In the genomic region with DNA sequence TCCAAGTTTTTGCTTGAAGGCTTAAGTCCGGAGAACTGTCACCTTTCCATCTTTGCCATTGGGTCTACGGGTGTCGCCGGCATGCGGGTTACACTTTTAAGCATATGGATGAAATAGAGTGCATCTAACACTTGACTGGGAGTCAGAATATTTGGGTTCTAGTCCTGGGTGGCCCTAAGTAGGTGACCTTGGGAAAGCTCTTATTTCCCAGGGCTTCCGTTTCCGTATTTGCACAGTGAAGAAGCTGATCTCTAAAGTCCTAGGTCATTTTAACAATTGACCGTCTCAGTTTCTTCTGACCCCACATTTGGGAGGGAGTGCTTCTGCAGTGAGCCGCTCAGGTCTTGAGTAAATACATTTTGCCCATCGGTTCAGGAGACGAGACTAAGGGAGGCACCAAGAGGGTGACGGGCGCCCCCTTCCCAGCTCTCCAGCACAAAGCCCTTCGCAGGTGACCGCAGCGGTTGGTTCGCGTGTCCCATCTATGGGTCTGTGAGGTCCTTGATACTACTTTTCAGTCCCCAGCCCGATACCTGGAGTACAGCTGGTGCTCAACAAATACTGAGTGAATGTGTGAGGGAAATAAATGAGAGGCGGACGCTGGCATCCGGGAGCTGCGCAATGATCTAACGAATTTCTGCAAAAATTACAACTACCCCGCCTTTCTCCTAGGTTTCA, we compare ENCODE assay signal across 8 cellular contexts. TPM values are rescaled to one million over a fixed set of nuclear protein-coding genes. Genes with fewer than 3 reads are reported as not detected.
A peak's percentile ranks its signal among the peaks of the same experiment; 100 is the strongest.
DNase-seq lines count a peak whose midpoint lies in the region; ATAC-seq and TF ChIP-seq lines count a peak whose summit lies in the region.

No MANE protein-coding gene starts in this region.

- CTCF ChIA-PET in CD8-positive, alpha-beta T cell (lab: Charles Lee), result interaction anchor here (0.9 to 2.3 kb wide), 8 partner anchors 14 to 348 kb away, joined by 3 to 6 read pairs (median 4); partner anchors contain the start of genes SNRPC and TAF11
- CTCF ChIA-PET in RWPE1 (lab: Yijun Ruan, JAX), result interaction anchor here (0.6 to 1.4 kb wide), 5 partner anchors 8 to 629 kb away, joined by 3 to 9 read pairs (median 4); no protein-coding TSS in a partner anchor

- H3K9me3 Mint-ChIP-seq in CD8-positive, alpha-beta T cell, result no peaks in the 10 kb centered on the region
- H3K9me3 Mint-ChIP-seq in activated naive CD8-positive, alpha-beta T cell treated with anti-CD3 and anti-CD28 coated beads, Interleukin-2, amount 10 ng/mL, durations not matched to agents 7 days and 5 days, result no peaks in the 10 kb centered on the region

- H3K36me3 Mint-ChIP-seq in CD8-positive, alpha-beta T cell, result peaks cover 9% of the 10 kb centered on the region
- H3K36me3 Mint-ChIP-seq in activated naive CD8-positive, alpha-beta T cell treated with anti-CD3 and anti-CD28 coated beads, Interleukin-2, amount 10 ng/mL, durations not matched to agents 7 days and 5 days, result no peaks in the 10 kb centered on the region

- intact Hi-C loops in CD8-positive, alpha-beta T cell (cut with DNase I, micrococcal nuclease), result loop anchor here (1.0 to 5.0 kb wide), 7 partner anchors 34 to 1651 kb away; partner anchors contain the start of genes ANKS1A (in 1 of the 2), ILRUN (in 1 of the 2), KCTD20 (in 1 of the 2) and PXT1 (in 1 of the 2)
- intact Hi-C loops in left cardiac atrium (cut with DNase I) (no loop called here), posterior cingulate gyrus (cut with DNase I) (loop anchor here (5.0 kb wide), 1 partner anchor 34 kb away; the partner anchor contains the start of gene SNRPC)

- no peaks in the 10 kb centered on the region for H3K36me3 ChIP-seq in CD8-positive, alpha-beta T cell (ENCODE audit: insufficient read depth, low read length)

- H3K4me3 ChIP-seq in CD8-positive, alpha-beta T cell (ENCODE audit: low read depth, low read length), result peak overlapping the region; percentile 95

- H3K27me3 Mint-ChIP-seq in CD8-positive, alpha-beta T cell (ENCODE audit: low read depth), result no peaks in the 10 kb centered on the region
- no peaks in the 10 kb centered on the region for H3K27me3 Mint-ChIP-seq in activated naive CD8-positive, alpha-beta T cell treated with anti-CD3 and anti-CD28 coated beads, Interleukin-2, amount 10 ng/mL, durations not matched to agents 7 days and 5 days

- peak overlapping the region; percentile 99 for H3K4me3 Mint-ChIP-seq in CD8-positive, alpha-beta T cell
- peak overlapping the region; percentile 87 for H3K4me3 Mint-ChIP-seq in activated naive CD8-positive, alpha-beta T cell treated with anti-CD3 and anti-CD28 coated beads, Interleukin-2, amount 10 ng/mL, durations not matched to agents 7 days and 5 days

- peak in 5 of 7 experiments; percentile 27 to 70 (median 46) for DNase-seq in CD8-positive, alpha-beta T cell
- DNase-seq in RWPE1 (ENCODE audit: low spot score) (no peak), left cardiac atrium (peak; percentile 41), posterior cingulate gyrus (peak; percentile 35 to 94 (median 67))
- DNase-seq in activated naive CD8-positive, alpha-beta T cell treated with anti-CD3 and anti-CD28 coated beads, Interleukin-2, amount 10 ng/mL, durations not matched to agents 7 days and 5 days, result no peak

- ATAC-seq in CD8-positive, alpha-beta T cell, result peak; percentile 22
- ATAC-seq in GM19351 (IDR thresholded peaks at IDR 0.05; ENCODE audit: unreplicated experiment) (peak; percentile 32), HG03520 (IDR thresholded peaks at IDR 0.05; ENCODE audit: unreplicated experiment) (peak; percentile 21), left cardiac atrium (peak; percentile 40 to 46), GM18870 (IDR thresholded peaks at IDR 0.05; ENCODE audit: unreplicated experiment) (no peak)
- peak; percentile 17 for ATAC-seq in activated naive CD8-positive, alpha-beta T cell treated with anti-CD3 and anti-CD28 coated beads, Interleukin-2, amount 10 ng/mL, durations not matched to agents 7 days and 5 days (ENCODE audit: low read depth)

- POLR2A ChIA-PET in CD8-positive, alpha-beta T cell (lab: Charles Lee), result interaction anchor here (0.6 to 2.5 kb wide), 16 partner anchors 8 to 567 kb away, joined by 3 to 21 read pairs (median 5); partner anchors contain the start of genes ANKS1A, ILRUN, SNRPC and TAF11
- POLR2A ChIA-PET in RWPE1 (lab: Yijun Ruan, JAX; ENCODE audit: low non-redundant PET), result interaction anchor here (1.2 kb wide), 1 partner anchor 46 kb away, joined by 4 read pairs; no protein-coding TSS in a partner anchor
- POLR2A ChIA-PET in activated naive CD8-positive, alpha-beta T cell treated with anti-CD3 and anti-CD28 coated beads, Interleukin-2, amount 10 ng/mL, durations not matched to agents 7 days and 5 days (lab: Charles Lee), result interaction anchor here (0.6 to 3.1 kb wide), 11 partner anchors 13 to 366 kb away, joined by 3 to 36 read pairs (median 5); partner anchors contain the start of genes ANKS1A, ILRUN, RPS10 and SNRPC

- H3K27me3 ChIP-seq in CD8-positive, alpha-beta T cell (ENCODE audit: insufficient read depth, low read length), result no peaks in the 10 kb centered on the region

- peaks cover 29% of the 10 kb centered on the region for H3K4me1 Mint-ChIP-seq in CD8-positive, alpha-beta T cell (ENCODE audit: low read depth)
- peaks cover 16% of the 10 kb centered on the region for H3K4me1 Mint-ChIP-seq in activated naive CD8-positive, alpha-beta T cell treated with anti-CD3 and anti-CD28 coated beads, Interleukin-2, amount 10 ng/mL, durations not matched to agents 7 days and 5 days

- peak overlapping the region; percentile 75 for H3K27ac ChIP-seq in CD8-positive, alpha-beta T cell (ENCODE audit: low read depth, low read length)
- H3K27ac ChIP-seq in RWPE1, result peak overlapping the region; percentile 81

- peak overlapping the region; percentile 94 for H3K27ac Mint-ChIP-seq in CD8-positive, alpha-beta T cell
- H3K27ac Mint-ChIP-seq in activated naive CD8-positive, alpha-beta T cell treated with anti-CD3 and anti-CD28 coated beads, Interleukin-2, amount 10 ng/mL, durations not matched to agents 7 days and 5 days, result peak overlapping the region; percentile 86

- H3K4me1 ChIP-seq in CD8-positive, alpha-beta T cell (ENCODE audit: insufficient read depth, low read length), result peaks cover 12% of the 10 kb centered on the region

- no peaks in the 10 kb centered on the region for H3K9me3 ChIP-seq in CD8-positive, alpha-beta T cell (ENCODE audit: low read length)

- TF ChIP-seq CTCF in CD8-positive, alpha-beta T cell (IDR thresholded peaks at IDR 0.05), result no peak
- peak; percentile 23; the same call in 1 of the 2 replicates for TF ChIP-seq CTCF in RWPE1 (conservative IDR thresholded peaks at IDR 0.05; ENCODE audit: low read depth)

RNA-seq across cellular contexts. Expression of gene BLTP3A, which starts 0.6 kb away (rescaled TPM):
- total RNA-seq in CD8-positive, alpha-beta T cell, result 1 to 10 TPM; 8.8 to 9.3 TPM
- 10 to 100 TPM; 11.7 to 11.8 TPM for total RNA-seq in activated naive CD8-positive, alpha-beta T cell treated with anti-CD3 and anti-CD28 coated beads, Interleukin-2, amount 10 ng/mL, durations not matched to agents 7 days and 5 days
- total RNA-seq in left cardiac atrium, result 10 to 100 TPM; 12.4 to 17.5 TPM

RNA-seq across cellular contexts. Expression of gene SNRPC, which starts 34.0 kb away (rescaled TPM):
- 10 to 100 TPM; 77.7 to 79.0 TPM for total RNA-seq in CD8-positive, alpha-beta T cell
- total RNA-seq in activated naive CD8-positive, alpha-beta T cell treated with anti-CD3 and anti-CD28 coated beads, Interleukin-2, amount 10 ng/mL, durations not matched to agents 7 days and 5 days, result 10 to 100 TPM; 92.3 to 94.2 TPM
- total RNA-seq in left cardiac atrium, result 10 to 100 TPM; 87.6 to 91.1 TPM

Comparison
In these comparisons a context has a peak if more than half of its experiments do, and no peak if none do; other contexts are left out.
1. DNase-seq: peak in CD8-positive, alpha-beta T cell (5 of 7), left cardiac atrium (single experiment) and posterior cingulate gyrus (10 of 10); none in RWPE1 (single experiment) and activated naive CD8-positive, alpha-beta T cell treated with anti-CD3 and anti-CD28 coated beads, Interleukin-2, amount 10 ng/mL, durations not matched to agents 7 days and 5 days (single experiment).
2. intact Hi-C loops: an anchor here in CD8-positive, alpha-beta T cell (1.0 to 5.0 kb wide) and posterior cingulate gyrus (5.0 kb wide); none called in left cardiac atrium.